ENCODE assay signal across 8 cellular contexts in genomic region chr13:95643471-95643813, GRCh38. TPM values are rescaled to one million over a fixed set of nuclear protein-coding genes. Genes with fewer than 3 reads are reported as not detected.
DNase-seq lines count a peak whose midpoint lies in the region; ATAC-seq, FAIRE-seq and TF ChIP-seq lines count a peak whose summit lies in the region.

No MANE protein-coding gene starts in this region.

- TF ChIP-seq EP300 in esophagus muscularis mucosa (IDR thresholded peaks at IDR 0.05), result no peak

- FAIRE-seq in pancreas (lab: Jason Lieb, UNC), result no peak

- DNase-seq in NCI-H1092 treated with DMSO at 0.1 percent for 48 hours (lab: John Stamatoyannopoulos, UW), result peak; percentile 67
- no peak for DNase-seq in NCI-H1092 (lab: John Stamatoyannopoulos, UW)
- no peak for DNase-seq in Peyer's patch
- DNase-seq in esophagus muscularis mucosa (ENCODE audit: extremely low spot score), result no peak
- DNase-seq in pancreas, result peak in 1 of 6 donors; percentile 14
- no peak for DNase-seq in NCI-H2107 treated with DMSO at 0.1 percent for 48 hours (lab: John Stamatoyannopoulos, UW; ENCODE audit: unreplicated experiment)
- DNase-seq in GDM1 (lab: John Stamatoyannopoulos, UW), result no peak

- H3K4me3 ChIP-seq in Peyer's patch (peak overlapping the region; percentile 28 to 56 (median 42)), esophagus muscularis mucosa (peak overlapping the region; percentile 70 to 74 (median 72)), pancreas (peak overlapping the region in 3 of 4 donors; percentile 55 to 64 (median 55))

- no peak for TF ChIP-seq CTCF in Peyer's patch (IDR thresholded peaks at IDR 0.05)
- TF ChIP-seq CTCF in esophagus muscularis mucosa (IDR thresholded peaks at IDR 0.05), result no peak
- no peak for TF ChIP-seq CTCF in pancreas (IDR thresholded peaks at IDR 0.05)

- H3K27ac ChIP-seq in Peyer's patch (peak overlapping the region in 3 of 4 donors; percentile 62 to 68 (median 63)), esophagus muscularis mucosa (replicated peaks in 1 of 4) (peak overlapping the region; percentile 67 to 82 (median 79)), pancreas (peak overlapping the region in 3 of 4 donors; percentile 56 to 78 (median 69))

- H3K27me3 ChIP-seq in Peyer's patch (peaks cover 0 to 5% of the 10 kb centered on the region in 2 donors), esophagus muscularis mucosa (peaks cover 0 to 26% (median 0%) of the 10 kb centered on the region in 4 donors), pancreas (no peaks in the 10 kb centered on the region)

- ATAC-seq in pancreas (peak in 2 of 4 donors; percentile 2 to 24), GM21529 (IDR thresholded peaks at IDR 0.05; ENCODE audit: unreplicated experiment) (no peak)

- TF ChIP-seq POLR2A in Peyer's patch (IDR thresholded peaks at IDR 0.05) (no peak), esophagus muscularis mucosa (IDR thresholded peaks at IDR 0.05; ENCODE audit: low read depth) (no peak)

- no peaks in the 10 kb centered on the region for H3K36me3 ChIP-seq in Peyer's patch
- no peaks in the 10 kb centered on the region for H3K36me3 ChIP-seq in esophagus muscularis mucosa
- peaks cover 0 to 8% (median 0%) of the 10 kb centered on the region in 3 donors for H3K36me3 ChIP-seq in pancreas

- 5% methylated on average over 9 of the region's 9 CpGs for WGBS in esophagus muscularis mucosa
- 63 to 65% methylated on average over 9 of the region's 9 CpGs for WGBS in pancreas, 2 donors

- H3K4me1 ChIP-seq in Peyer's patch, result peaks cover 0 to 17% (median 2%) of the 10 kb centered on the region in 4 donors
- H3K4me1 ChIP-seq in esophagus muscularis mucosa, result peaks cover 24 to 44% (median 43%) of the 10 kb centered on the region in 4 donors
- no peaks in the 10 kb centered on the region for H3K4me1 ChIP-seq in pancreas

- H3K9me3 ChIP-seq in Peyer's patch, result no peaks in the 10 kb centered on the region
- no peaks in the 10 kb centered on the region for H3K9me3 ChIP-seq in esophagus muscularis mucosa
- no peaks in the 10 kb centered on the region for H3K9me3 ChIP-seq in pancreas

- intact Hi-C loops in esophagus muscularis mucosa (cut with DNase I) (loop anchor here (5.0 kb wide), 1 partner anchor 34 kb away; the partner anchor contains the start of gene DNAJC3), pancreas (cut with DNase I) (no loop called here)

RNA-seq across cellular contexts. Expression of gene DZIP1, which starts 1.1 kb away (rescaled TPM):
- total RNA-seq in Peyer's patch (10 to 100 TPM in 1 of 4 donors, 1 to 10 TPM in 3; 2.5 to 61.9 (median 5.2) TPM), esophagus muscularis mucosa (10 to 100 TPM; 14.5 to 31.3 (median 22.2) TPM), pancreas (10 to 100 TPM; 14.5 to 23.5 (median 20.6) TPM)
- 10 to 100 TPM; 16.7 to 36.5 TPM for polyA plus RNA-seq in pancreas

RNA-seq across cellular contexts. Expression of gene DNAJC3, which starts 33.5 kb away (rescaled TPM):
- total RNA-seq in Peyer's patch (10 to 100 TPM; 26.4 to 61.5 (median 36.1) TPM), esophagus muscularis mucosa (10 to 100 TPM; 43.8 to 55.1 (median 48.9) TPM), pancreas (10 to 100 TPM; 34.5 to 70.3 (median 51.3) TPM)
- 10 to 100 TPM; 11.6 to 15.8 TPM for polyA plus RNA-seq in pancreas
